Comparison of ENCODE assay signal across 29 cellular contexts in genomic region chr1:57360846-57361407, GRCh38.
"Had no signal": no experiment of that assay in that cellular context is flagged by ENCODE, and none has a peak within 500 bp of the region (broad histone marks: within the 10 kb centered on the region; RNA-seq: fewer than 3 reads in every experiment).

No MANE protein-coding gene starts in this region.

- H3K4me3 ChIP-seq: ascending aorta, cardiac muscle cell had no signal

- H3K4me1 ChIP-seq: ascending aorta had no signal

- FAIRE-seq: bronchial epithelial cell, TTC549 had no signal

- DNase-seq: activated CD4-positive, alpha-beta memory T cell treated with anti-CD3 and anti-CD28 coated beads, Interleukin-2, amount 10 ng/mL, durations not matched to agents 7 days and 5 days; activated CD4-positive, alpha-beta T cell treated with anti-CD3 and anti-CD28 coated beads for 1 hour; activated CD4-positive, alpha-beta T cell treated with anti-CD3 and anti-CD28 coated beads for 36 hours; activated CD4-positive, alpha-beta T cell treated with anti-CD3 and anti-CD28 coated beads for 48 hours; activated CD4-positive, alpha-beta T cell treated with anti-CD3 and anti-CD28 coated beads, Interleukin-2, amount 10 ng/mL, durations not matched to agents 7 days and 5 days; activated CD4-positive, alpha-beta T cell treated with anti-CD3 and anti-CD28 coated beads, Interleukin-2, amount 50 U/mL, for 48 hours; activated CD4-positive, CD25-positive, alpha-beta regulatory T cell; activated CD8-positive, alpha-beta memory T cell treated with anti-CD3 and anti-CD28 coated beads for 24 hours; activated CD8-positive, alpha-beta memory T cell treated with anti-CD3 and anti-CD28 coated beads, Interleukin-2, amount 10 ng/mL, durations not matched to agents 7 days and 5 days; activated CD8-positive, alpha-beta memory T cell treated with anti-CD3 and anti-CD28 coated beads, Interleukin-2, amount 50 U/mL, for 48 hours; activated CD8-positive, alpha-beta T cell treated with anti-CD3 and anti-CD28 coated beads, Interleukin-2, amount 10 ng/mL, durations not matched to agents 7 days and 5 days; activated effector memory CD4-positive, alpha-beta T cell treated with Interleukin-2 at 50 U/mL for 16 hours; activated gamma-delta T cell; activated naive CD4-positive, alpha-beta T cell treated with anti-CD3 and anti-CD28 coated beads, Interleukin-2, amount 10 ng/mL, durations not matched to agents 7 days and 5 days; activated naive CD4-positive, alpha-beta T cell treated with Interleukin-2 at 50 U/mL for 16 hours; activated naive CD8-positive, alpha-beta T cell treated with anti-CD3 and anti-CD28 coated beads, Interleukin-2, amount 10 ng/mL, durations not matched to agents 7 days and 5 days; activated naive CD8-positive, alpha-beta T cell treated with anti-CD3 and anti-CD28 coated beads, Interleukin-2, amount 50 U/mL, for 24 hours; activated T-cell treated with anti-CD3 and anti-CD28 coated beads, Interleukin-2, amount 50 U/mL, for 24 hours; activated T-cell treated with anti-CD3 and anti-CD28 coated beads, Interleukin-2, amount 50 U/mL, for 48 hours; amygdala; anterior cingulate cortex; T-cell; T-helper 17 cell had no signal

- H3K36me3 ChIP-seq: ascending aorta, cardiac muscle cell had no signal

- H3K27me3 ChIP-seq: ascending aorta, cardiac muscle cell had no signal

- ATAC-seq: activated CD4-positive, alpha-beta T cell treated with anti-CD3 and anti-CD28 coated beads for 36 hours; activated CD4-positive, CD25-positive, alpha-beta regulatory T cell treated with anti-CD3 and anti-CD28 coated beads, Interleukin-2, amount 50 U/mL, for 24 hours; activated CD8-positive, alpha-beta memory T cell treated with anti-CD3 and anti-CD28 coated beads, Interleukin-2, amount 10 ng/mL, durations not matched to agents 7 days and 5 days; activated CD8-positive, alpha-beta T cell treated with anti-CD3 and anti-CD28 coated beads, Interleukin-2, amount 10 ng/mL, durations not matched to agents 7 days and 5 days; activated naive CD8-positive, alpha-beta T cell treated with anti-CD3 and anti-CD28 coated beads, Interleukin-2, amount 50 U/mL, for 24 hours; T-cell; T-helper 17 cell had no signal

- H3K27ac ChIP-seq: ascending aorta, cardiac muscle cell, VCaP had no signal
